Comparison of ENCODE assay signal across 18 cellular contexts in the genomic region with DNA sequence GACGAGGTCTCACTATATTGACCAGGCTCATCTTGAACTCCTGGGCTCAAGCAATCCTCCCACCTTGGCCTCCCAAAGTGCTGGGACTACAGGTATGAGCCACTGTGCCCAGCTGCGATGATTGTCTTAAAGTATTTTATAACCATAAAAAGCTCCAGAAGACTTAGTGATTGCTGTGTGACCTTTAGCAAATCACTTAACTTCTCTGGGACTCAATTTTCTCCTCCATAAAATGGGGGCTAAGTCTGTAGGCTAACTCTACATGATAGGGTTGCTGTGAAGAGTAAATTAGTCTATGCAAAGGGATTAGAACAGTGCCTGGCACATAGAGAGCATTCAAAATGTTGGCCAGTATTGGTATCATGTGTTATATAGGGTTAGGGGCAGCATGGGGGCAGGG. TPM values are rescaled to one million over a fixed set of nuclear protein-coding genes. Genes with fewer than 3 reads are reported as not detected.
DNase-seq lines count a peak whose midpoint lies in the region; ATAC-seq, FAIRE-seq and TF ChIP-seq lines count a peak whose summit lies in the region.
"Had no signal": no experiment of that assay in that cellular context is flagged by ENCODE, and none has a peak within 500 bp of the region (broad histone marks: within the 10 kb centered on the region; RNA-seq: fewer than 3 reads in every experiment).

No MANE protein-coding gene starts in this region.

- TF ChIP-seq POLR2A in esophagus squamous epithelium (IDR thresholded peaks at IDR 0.05) (no peak), vagina (IDR thresholded peaks at IDR 0.05) (no peak)

- H3K4me1 ChIP-seq in left ventricle myocardium inferior (peaks cover 74% of the 10 kb centered on the region), right atrium auricular region (peaks cover 0 to 44% of the 10 kb centered on the region in 2 donors), esophagus squamous epithelium (peaks cover 3 to 42% (median 6%) of the 10 kb centered on the region in 3 donors), rectal smooth muscle tissue (ENCODE audit: control insufficient read depth, insufficient read depth, low read length) (peaks cover 33% of the 10 kb centered on the region), vagina (peaks cover 45% of the 10 kb centered on the region)
- H3K4me1 ChIP-seq: Peyer's patch had no signal

- no peak for ATAC-seq in GM19395 (IDR thresholded peaks at IDR 0.05; ENCODE audit: unreplicated experiment)
- ATAC-seq: HepG2 had no signal

- H3K9me3 ChIP-seq in left ventricle myocardium inferior (replicated peaks) (no peaks in the 10 kb centered on the region), right atrium auricular region (no peaks in the 10 kb centered on the region), esophagus squamous epithelium (no peaks in the 10 kb centered on the region), vagina (no peaks in the 10 kb centered on the region)
- H3K9me3 ChIP-seq: Peyer's patch had no signal

- intact Hi-C loops in left ventricle myocardium inferior (cut with micrococcal nuclease) (no loop called here), esophagus squamous epithelium (cut with DNase I) (no loop called here), vagina (cut with DNase I) (no loop called here)

- H3K4me3 ChIP-seq in left ventricle myocardium inferior (no peak overlapping the region), right atrium auricular region (no peak overlapping the region), esophagus squamous epithelium (no peak overlapping the region), rectal smooth muscle tissue (ENCODE audit: low read length) (no peak overlapping the region), vagina (no peak overlapping the region)
- H3K4me3 ChIP-seq: Peyer's patch had no signal

- no peak for TF ChIP-seq CTCF in left ventricle myocardium inferior (IDR thresholded peaks at IDR 0.05; ENCODE audit: borderline replicate concordance)
- no peak for TF ChIP-seq CTCF in right atrium auricular region (IDR thresholded peaks at IDR 0.05)
- TF ChIP-seq CTCF in esophagus squamous epithelium (IDR thresholded peaks at IDR 0.05), result no peak
- no peak for TF ChIP-seq CTCF in vagina (IDR thresholded peaks at IDR 0.05)

- no peaks in the 10 kb centered on the region for H3K27me3 ChIP-seq in left ventricle myocardium inferior (ENCODE audit: low read depth)
- H3K27me3 ChIP-seq in right atrium auricular region, result no peaks in the 10 kb centered on the region
- no peaks in the 10 kb centered on the region for H3K27me3 ChIP-seq in esophagus squamous epithelium
- no peaks in the 10 kb centered on the region for H3K27me3 ChIP-seq in rectal smooth muscle tissue (ENCODE audit: control insufficient read depth, insufficient read depth, low read length)
- H3K27me3 ChIP-seq in vagina, result no peaks in the 10 kb centered on the region
- H3K27me3 ChIP-seq: Peyer's patch had no signal

- H3K36me3 ChIP-seq in left ventricle myocardium inferior (peaks cover 54% of the 10 kb centered on the region), right atrium auricular region (peaks cover 37% of the 10 kb centered on the region), esophagus squamous epithelium (peaks cover 0 to 38% (median 0%) of the 10 kb centered on the region in 3 donors), rectal smooth muscle tissue (ENCODE audit: control insufficient read depth, insufficient read depth, low read length) (peaks cover 12% of the 10 kb centered on the region), vagina (peaks cover 0 to 16% of the 10 kb centered on the region in 2 donors)

- FAIRE-seq in urothelium cell line (lab: Jason Lieb, UNC), result no peak
- FAIRE-seq: D721Med, GM19239, HepG2 had no signal

- no peak overlapping the region for H3K9ac ChIP-seq in rectal smooth muscle tissue (ENCODE audit: low read length)

- DNase-seq in left ventricle myocardium inferior (no peak), right atrium auricular region (ENCODE audit: low spot score) (no peak), esophagus squamous epithelium (lab: John Stamatoyannopoulos, UW) (no peak), vagina (ENCODE audit: extremely low spot score in 2 of 2) (no peak), HUDEP-2 (lab: John Stamatoyannopoulos, UW; ENCODE audit: unreplicated experiment in 76 of 76) (no peak), urothelium cell line (ENCODE audit: low spot score) (no peak)
- DNase-seq: AML-193, DMS53, NCI-H1092, NCI-H1436, NCI-H2029 treated with DMSO at 0.1 percent for 48 hours, NCI-H524 treated with DMSO at 0.1 percent for 48 hours had no signal

- H3K27ac ChIP-seq in left ventricle myocardium inferior (replicated peaks) (peak overlapping the region; percentile 48), right atrium auricular region (peak overlapping the region in 1 of 2 donors; percentile 1), esophagus squamous epithelium (peak overlapping the region in 3 of 4 donors; percentile 18 to 74 (median 62)), rectal smooth muscle tissue (ENCODE audit: low read depth, low read length) (peak overlapping the region; percentile 87), vagina (peak overlapping the region; percentile 76)
- H3K27ac ChIP-seq: Peyer's patch had no signal

- 86 to 100% methylated on average over 2 of the region's 2 CpGs for WGBS in esophagus squamous epithelium, 2 donors

RNA-seq across cellular contexts. Expression of gene PPIF, which starts 42.8 kb away (rescaled TPM):
- total RNA-seq in left ventricle myocardium inferior (150 TPM), right atrium auricular region (10 to 100 TPM; 63.0 to 87.6 TPM), esophagus squamous epithelium (100 to 1,000 TPM in 1 of 4 donors, 10 to 100 TPM in 3; 40.2 to 141 (median 56.6) TPM), vagina (44.7 TPM)

RNA-seq across cellular contexts. Expression of gene ZCCHC24, which starts 55.4 kb away (rescaled TPM):
- total RNA-seq in left ventricle myocardium inferior (47.5 TPM), right atrium auricular region (10 to 100 TPM; 45.6 to 85.9 TPM), esophagus squamous epithelium (10 to 100 TPM in 1 of 4 donors, 1 to 10 TPM in 3; 2.2 to 26.1 (median 6.4) TPM), vagina (57.0 TPM)
